ENCODE assay signal across 8 cellular contexts in genomic region chr16:30875881-30876791, GRCh38. TPM values are rescaled to one million over a fixed set of nuclear protein-coding genes. Genes with fewer than 3 reads are reported as not detected.
A peak's percentile ranks its signal among the peaks of the same experiment; 100 is the strongest.
DNase-seq lines count a peak whose midpoint lies in the region; ATAC-seq, FAIRE-seq and TF ChIP-seq lines count a peak whose summit lies in the region.

No MANE protein-coding gene starts in this region.

- H3K4me1 Mint-ChIP-seq in H9 (peaks cover 13 to 18% of the 10 kb centered on the region in 2 experiments), memory B cell (peaks cover 21% of the 10 kb centered on the region)

- peak overlapping the region; percentile 94 to 99 (median 98) for H3K27ac Mint-ChIP-seq in H9
- peak overlapping the region; percentile 80 for H3K27ac Mint-ChIP-seq in memory B cell

- no peak overlapping the region for H3K56ac ChIP-seq in H9 (ENCODE audit: insufficient read length, low read depth, low read length)

- H2AFZ ChIP-seq in H9 (ENCODE audit: low read length) = no peak overlapping the region

- no peaks in the 10 kb centered on the region for H3K79me2 ChIP-seq in H9 (ENCODE audit: insufficient read depth, low read length)

- ATAC-seq in memory B cell (ENCODE audit: low read depth) = peak; percentile 43
- peak; percentile 2 for ATAC-seq in upper lobe of right lung

- H4K8ac ChIP-seq in H9 (replicated peaks; ENCODE audit: insufficient read length, low read depth, low read length) = no peak overlapping the region

- H2AK5ac ChIP-seq in H9 (ENCODE audit: insufficient read length, low read length) = no peak overlapping the region

- peak overlapping the region; percentile 5 for H2BK5ac ChIP-seq in H9 (ENCODE audit: insufficient read length, low read length)

- no peak overlapping the region for H2BK15ac ChIP-seq in H9 (ENCODE audit: low read depth, low read length)

- H3K4me2 ChIP-seq in H9 (ENCODE audit: insufficient read depth, insufficient read length, low read length) = peak overlapping the region; percentile 91

- H3K4me3 Mint-ChIP-seq in H9 (peak overlapping the region; percentile 88 to 98), memory B cell (peak overlapping the region; percentile 96)

- FAIRE-seq in bronchial epithelial cell (lab: Jason Lieb, UNC) = no peak

- H3K23ac ChIP-seq in H9 (ENCODE audit: insufficient read length, low read depth, low read length) = no peak overlapping the region

- peak overlapping the region; percentile 49 for H4K91ac ChIP-seq in H9 (ENCODE audit: insufficient read length, low read depth, low read length)

- H3K23me2 ChIP-seq in H9 (ENCODE audit: insufficient read length, low read depth, low read length, poor library complexity, severe bottlenecking) = peaks cover 15% of the 10 kb centered on the region

- DNase-seq in DMS79 treated with DMSO at 0.1 percent for 48 hours (lab: John Stamatoyannopoulos, UW) = peak; percentile 78
- DNase-seq in H9 = no peak
- DNase-seq in RKO (ENCODE audit: low spot score) = peak; percentile 67
- peak; percentile 23 for DNase-seq in bronchial epithelial cell (ENCODE audit: low read depth)
- peak in 1 of 2 donors; percentile 29 for DNase-seq in memory B cell (ENCODE audit: low spot score in 2 of 2)
- no peak for DNase-seq in upper lobe of right lung
- no peak for DNase-seq in kidney glomerular epithelial cell (lab: John Stamatoyannopoulos, UW)
- no peak for DNase-seq in activated CD4-positive, CD25-positive, alpha-beta regulatory T cell (lab: John Stamatoyannopoulos, UW)

- no CpG with 5 or more reads among the region's 11 CpGs for WGBS in H9 (ENCODE audit: extremely low coverage, insufficient read length, low lambda C conversion rate)

- H2BK120ac ChIP-seq in H9 (ENCODE audit: low read depth, low read length, poor library complexity, severe bottlenecking) = peak overlapping the region; percentile 79

- H3K9me3 Mint-ChIP-seq in H9 = no peaks in the 10 kb centered on the region; a peak in 1 of 5 replicates
- H3K9me3 Mint-ChIP-seq in memory B cell = no peaks in the 10 kb centered on the region

- no peaks in the 10 kb centered on the region for H3K79me1 ChIP-seq in H9 (ENCODE audit: insufficient read depth, low read depth, low read length, poor library complexity, severe bottlenecking)

- no peak overlapping the region for H3T11ph ChIP-seq in H9 (ENCODE audit: low read length)

- peak overlapping the region; percentile 85 for H3K14ac ChIP-seq in H9 (ENCODE audit: insufficient read depth, low read length)

- H3K27ac ChIP-seq in H9 (ENCODE audit: insufficient read length, low read depth, low read length) = no peak overlapping the region
- peak overlapping the region; percentile 91 for H3K27ac ChIP-seq in upper lobe of right lung

- H2BK20ac ChIP-seq in H9 (ENCODE audit: low read depth, low read length, poor library complexity, severe bottlenecking) = no peak overlapping the region

- H3K4me3 ChIP-seq in bronchial epithelial cell (ENCODE audit: low read depth, low read length) = peak overlapping the region; percentile 91
- H3K4me3 ChIP-seq in upper lobe of right lung = peak overlapping the region; percentile 93

- H3K18ac ChIP-seq in H9 (ENCODE audit: insufficient read length, low read depth, low read length) = peak overlapping the region; percentile 91

- H4K20me1 ChIP-seq in H9 (ENCODE audit: control insufficient read depth, insufficient read depth, insufficient read length) = no peaks in the 10 kb centered on the region

- H3K4me1 ChIP-seq in H9 (ENCODE audit: insufficient read depth, low read length) = no peaks in the 10 kb centered on the region
- H3K4me1 ChIP-seq in upper lobe of right lung = peaks cover 18% of the 10 kb centered on the region

- no peak overlapping the region for H2BK12ac ChIP-seq in H9 (ENCODE audit: insufficient read length, low read depth, low read length)

- no peaks in the 10 kb centered on the region for H3K9me3 ChIP-seq in H9 (ENCODE audit: control insufficient read depth, low read depth, low read length)
- H3K9me3 ChIP-seq in upper lobe of right lung = no peaks in the 10 kb centered on the region

- H3K36me3 ChIP-seq in bronchial epithelial cell (ENCODE audit: control insufficient read depth, insufficient read depth, low read length) (peaks cover 2% of the 10 kb centered on the region), upper lobe of right lung (peaks cover 9% of the 10 kb centered on the region)

- H3K36me3 Mint-ChIP-seq in H9 (ENCODE audit: insufficient read depth in 1 of 3, low read depth in 3 of 3) = peaks cover 2 to 17% (median 13%) of the 10 kb centered on the region in 3 experiments
- H3K36me3 Mint-ChIP-seq in memory B cell = peaks cover 6% of the 10 kb centered on the region

- H3K9ac ChIP-seq in H9 (ENCODE audit: extremely low read depth, insufficient read length, low read length) = peak overlapping the region; percentile 97

- H3K27me3 ChIP-seq in H9 (ENCODE audit: insufficient read depth, low read length) = peaks cover 4% of the 10 kb centered on the region; the same call in 1 of the 2 replicates
- H3K27me3 ChIP-seq in bronchial epithelial cell (ENCODE audit: control insufficient read depth, insufficient read depth, low read length) = no peaks in the 10 kb centered on the region
- no peaks in the 10 kb centered on the region for H3K27me3 ChIP-seq in upper lobe of right lung

- intact Hi-C loops in upper lobe of right lung (cut with DNase I) = no loop called here

- H4K5ac ChIP-seq in H9 (ENCODE audit: insufficient read length, low read depth, low read length) = peak overlapping the region; percentile 91

- TF ChIP-seq CTCF in H9 (conservative IDR thresholded peaks at IDR 0.05) (no peak), bronchial epithelial cell (IDR thresholded peaks at IDR 0.05; ENCODE audit: insufficient read depth, low read length, severe bottlenecking) (no peak), upper lobe of right lung (IDR thresholded peaks at IDR 0.05) (no peak)

- H3K27me3 Mint-ChIP-seq in H9 (ENCODE audit: low read depth) = peaks cover 34% of the 10 kb centered on the region
- H3K27me3 Mint-ChIP-seq in memory B cell = no peaks in the 10 kb centered on the region

- peak overlapping the region; percentile 4; the same call in 1 of the 2 replicates for H3K4ac ChIP-seq in H9 (ENCODE audit: low read depth, low read length)

RNA-seq across cellular contexts. Expression of gene BCL7C, which starts 17.7 kb away (rescaled TPM):
- 17.5 and 18.3 TPM in 2 replicates for total RNA-seq in H9 (2021)
- total RNA-seq in bronchial epithelial cell = 24.7 and 50.1 TPM in 2 replicates
- total RNA-seq in upper lobe of right lung = 25.3 TPM

RNA-seq across cellular contexts. Expression of gene CTF1, which starts 20.3 kb away (rescaled TPM):
- total RNA-seq in H9 (2021) (0.72 TPM in 2 replicates), bronchial epithelial cell (0.26 and 0.38 TPM in 2 replicates), upper lobe of right lung (9.3 TPM)

RNA-seq across cellular contexts. Expression of gene FBXL19, which starts 47.2 kb away (rescaled TPM):
- total RNA-seq in H9 (2021) (66.8 and 68.0 TPM in 2 replicates), bronchial epithelial cell (7.9 and 10.0 TPM in 2 replicates), upper lobe of right lung (13.4 TPM)

Comparison
In these comparisons a context has a peak if more than half of its experiments do, and no peak if none do; other contexts are left out.
1. DNase-seq: peak in DMS79 treated with DMSO at 0.1 percent for 48 hours (single experiment), RKO (single experiment) and bronchial epithelial cell (single experiment); none in H9 (single experiment), upper lobe of right lung (single experiment), kidney glomerular epithelial cell (single experiment) and activated CD4-positive, CD25-positive, alpha-beta regulatory T cell (0 of 4).